Comparison of ENCODE assay signal across 14 cellular contexts in genomic region chr10:128898133-128898915, GRCh38.
"Had no signal": no experiment of that assay in that cellular context is flagged by ENCODE, and none has a peak within 500 bp of the region (broad histone marks: within the 10 kb centered on the region; RNA-seq: fewer than 3 reads in every experiment).

No MANE protein-coding gene starts in this region.

- H3K9me3 ChIP-seq: heart left ventricle, ovary, uterus had no signal

- H3K27ac ChIP-seq: ovary, VCaP had no signal

- H3K36me3 ChIP-seq: heart left ventricle, ovary, uterus had no signal

- DNase-seq: activated CD4-positive, alpha-beta T cell treated with anti-CD3 and anti-CD28 coated beads for 4 hours; activated CD8-positive, alpha-beta memory T cell treated with anti-CD3 and anti-CD28 coated beads, Interleukin-2, amount 50 U/mL, for 48 hours; activated CD8-positive, alpha-beta T cell treated with anti-CD3 and anti-CD28 coated beads for 36 hours; activated naive CD4-positive, alpha-beta T cell treated with anti-CD3 and anti-CD28 coated beads for 36 hours; foreskin melanocyte; heart left ventricle; left cardiac atrium; nephron progenitor cell; ovary; stimulated activated CD4-positive, alpha-beta T cell treated with anti-CD3 and anti-CD28 coated beads, Interleukin-15, amount 100 ng/mL, for 24 hours; stimulated activated CD4-positive, alpha-beta T cell treated with anti-CD3 and anti-CD28 coated beads, Interleukin-4, amount 100 ng/mL, for 24 hours; T-helper 9 cell; uterus had no signal

- ATAC-seq: activated CD8-positive, alpha-beta T cell treated with anti-CD3 and anti-CD28 coated beads for 36 hours had no signal

- H3K27me3 ChIP-seq: ovary, uterus had no signal

- H3K4me1 ChIP-seq: uterus had no signal

- H3K4me3 ChIP-seq: ovary, uterus had no signal
